ENCODE assay signal across 8 cellular contexts in genomic region chr19:27925202-27925601, GRCh38.
"Had no signal": no experiment of that assay in that cellular context is flagged by ENCODE, and none has a peak within 500 bp of the region (broad histone marks: within the 10 kb centered on the region; RNA-seq: fewer than 3 reads in every experiment).

No MANE protein-coding gene starts in this region.

- ATAC-seq: HepG2, K562 had no signal

- DNase-seq: IMR-90, KBM-7, KG1 had no signal

- FAIRE-seq: HepG2, HTR-8/SVneo, K562 had no signal

- H3K4me2 ChIP-seq: KMS-11 had no signal

- H3K4me3 ChIP-seq: K562 had no signal

- H3K27ac ChIP-seq: HL-60, KMS-11 had no signal
